12 cellular contexts compared by ENCODE assay signal in the genomic region with DNA sequence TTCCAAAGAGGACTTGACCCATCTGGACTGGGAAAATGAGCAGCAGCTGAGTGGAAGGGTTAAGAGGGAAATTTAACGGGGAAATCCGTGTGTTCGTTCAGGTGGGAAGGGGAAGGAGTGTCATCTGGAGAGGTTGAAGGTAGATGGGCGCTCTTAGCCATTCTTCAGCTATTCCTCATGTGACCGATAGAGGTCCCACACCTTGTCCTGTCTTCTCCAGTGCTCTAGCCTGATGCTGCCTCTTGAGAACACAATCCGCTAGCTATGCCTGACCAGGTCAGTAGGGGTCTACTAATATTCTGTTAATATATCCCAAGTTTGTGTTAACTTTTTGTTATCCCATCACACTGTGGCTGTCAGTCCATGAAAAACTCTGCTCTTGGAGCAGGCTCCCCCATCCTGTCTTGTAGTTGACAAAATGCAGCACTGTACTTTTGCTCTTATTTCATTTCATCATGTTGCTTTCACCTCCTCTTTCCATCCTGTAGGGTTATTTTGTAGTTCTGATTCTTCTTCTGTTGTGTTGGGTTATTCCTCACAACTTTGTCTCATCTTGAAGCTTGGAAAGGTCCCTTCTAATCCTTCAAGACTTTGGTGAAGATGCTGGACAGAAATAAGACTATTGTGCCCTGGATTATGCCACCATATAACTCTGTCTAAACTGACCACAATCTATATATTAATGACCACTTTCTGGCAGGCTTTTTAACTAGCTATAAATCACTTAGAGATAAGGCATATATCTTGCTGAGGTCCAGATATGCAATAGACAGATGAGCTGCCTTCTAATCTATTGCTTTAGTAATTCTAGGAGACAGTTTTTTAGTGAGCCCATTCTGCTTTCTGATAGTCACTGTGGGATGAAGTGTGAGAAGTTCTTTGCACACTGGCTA.
DNase-seq lines count a peak whose midpoint lies in the region; ATAC-seq and TF ChIP-seq lines count a peak whose summit lies in the region.
"Had no signal": no experiment of that assay in that cellular context is flagged by ENCODE, and none has a peak within 500 bp of the region (broad histone marks: within the 10 kb centered on the region; RNA-seq: fewer than 3 reads in every experiment).

No MANE protein-coding gene starts in this region.

- BruUV-seq in Calu3 (replicated peaks; lab: Mats Ljungman, UMichigan), result no TSS peak

- DNase-seq in GM10266 (ENCODE audit: extremely low spot score) (peak; percentile 15), HuH-7 (ENCODE audit: low spot score) (peak; percentile 47), amniotic epithelial cell (ENCODE audit: low read depth) (peak; percentile 34), iPS-NIHi7 (ENCODE audit: extremely low spot score) (peak; percentile 82), posterior vena cava (ENCODE audit: low spot score) (no peak), Calu3 (no peak)
- DNase-seq: activated CD4-positive, alpha-beta T cell treated with anti-CD3 and anti-CD28 coated beads for 48 hours; activated naive CD4-positive, alpha-beta T cell; CD4-positive, alpha-beta T cell; stimulated activated naive CD8-positive, alpha-beta T cell treated with anti-CD3 and anti-CD28 coated beads, Interleukin-15, amount 100 ng/mL, for 72 hours had no signal

- ATAC-seq in GM18907 (IDR thresholded peaks at IDR 0.05; ENCODE audit: unreplicated experiment) (no peak), HG02623 (IDR thresholded peaks at IDR 0.05; ENCODE audit: unreplicated experiment) (no peak)
- ATAC-seq: stimulated activated naive CD8-positive, alpha-beta T cell treated with anti-CD3 and anti-CD28 coated beads, Interleukin-15, amount 100 ng/mL, for 72 hours had no signal

- TF ChIP-seq CTCF in GM10266 (IDR thresholded peaks at IDR 0.05; ENCODE audit: control insufficient read depth, insufficient read depth, low read depth, missing control alignments) (peak; percentile 30), Calu3 (IDR thresholded peaks at IDR 0.05; ENCODE audit: unreplicated experiment) (no peak)

- H3K4me3 Mint-ChIP-seq in Calu3 (ENCODE audit: low read depth, unreplicated experiment), result no peak overlapping the region
- H3K4me3 Mint-ChIP-seq: CD4-positive, alpha-beta T cell; stimulated activated naive CD8-positive, alpha-beta T cell treated with anti-CD3 and anti-CD28 coated beads, Interleukin-15, amount 100 ng/mL, for 72 hours had no signal

- intact Hi-C loops in posterior vena cava (cut with DNase I), result no loop called here
- intact Hi-C loops in Calu3 (cut with micrococcal nuclease; ENCODE audit: unreplicated experiment), result no loop called here

- peaks cover 4% of the 10 kb centered on the region for H3K36me3 Mint-ChIP-seq in Calu3 (ENCODE audit: insufficient read depth, unreplicated experiment)

- H3K27me3 Mint-ChIP-seq in Calu3 (ENCODE audit: unreplicated experiment), result no peaks in the 10 kb centered on the region
- H3K27me3 Mint-ChIP-seq: CD4-positive, alpha-beta T cell; stimulated activated naive CD8-positive, alpha-beta T cell treated with anti-CD3 and anti-CD28 coated beads, Interleukin-15, amount 100 ng/mL, for 72 hours had no signal

- no peak overlapping the region for H3K27ac Mint-ChIP-seq in Calu3 (ENCODE audit: unreplicated experiment)
- H3K27ac Mint-ChIP-seq: CD4-positive, alpha-beta T cell had no signal

- H3K9me3 Mint-ChIP-seq in Calu3 (ENCODE audit: low read depth, unreplicated experiment), result no peaks in the 10 kb centered on the region
- H3K9me3 Mint-ChIP-seq: CD4-positive, alpha-beta T cell had no signal

- CTCF ChIA-PET in Calu3 (lab: Charles Lee), result interaction anchor here (0.6 to 1.1 kb wide), 2 partner anchors 17 to 213 kb away, joined by 5 to 6 read pairs; no protein-coding TSS in a partner anchor

- peaks cover 15% of the 10 kb centered on the region for H3K4me1 Mint-ChIP-seq in Calu3 (ENCODE audit: low read depth, unreplicated experiment)

Comparison
In these comparisons a context has a peak if more than half of its experiments do, and no peak if none do; other contexts are left out.
1. DNase-seq: peak in GM10266 (single experiment), HuH-7 (single experiment), amniotic epithelial cell (single experiment) and iPS-NIHi7 (single experiment); none in posterior vena cava (single experiment) and Calu3 (single experiment).